In genomic region chr1:239958063-239958462, GRCh38 we compare ENCODE assay signal across 29 cellular contexts.
"Had no signal": no experiment of that assay in that cellular context is flagged by ENCODE, and none has a peak within 500 bp of the region (broad histone marks: within the 10 kb centered on the region; RNA-seq: fewer than 3 reads in every experiment).

No MANE protein-coding gene starts in this region.

- H3K4me3 ChIP-seq: left lung, lower lobe of right lung, ovary, right atrium auricular region, right lobe of liver, smooth muscle cell, suprapubic skin, thoracic aorta, tibial artery, upper lobe of right lung had no signal

- H3K4me2 ChIP-seq: smooth muscle cell had no signal

- H3K9me3 ChIP-seq: left lung, lower lobe of right lung, ovary, right atrium auricular region, right lobe of liver, suprapubic skin, thoracic aorta, tibial artery, upper lobe of right lung had no signal

- H3K4me1 ChIP-seq: left lung, lower lobe of right lung, right atrium auricular region, right lobe of liver, suprapubic skin, tibial artery, upper lobe of right lung had no signal

- H3K27ac ChIP-seq: left lung, lower lobe of right lung, ovary, right atrium auricular region, right lobe of liver, suprapubic skin, thoracic aorta, tibial artery, upper lobe of right lung had no signal

- DNase-seq: hypothalamus; immature natural killer cell; kidney; left colon; left lung; lower lobe of right lung; mammary epithelial cell; mesenchymal stem cell; naive thymus-derived CD8-positive, alpha-beta T cell; ovary; right lobe of liver; stimulated activated CD4-positive, alpha-beta T cell treated with anti-CD3 and anti-CD28 coated beads, Interleukin-1b, Interleukin-23, amount 100 ng/mL, for 48 hours; stimulated activated CD4-positive, alpha-beta T cell treated with anti-CD3 and anti-CD28 coated beads, Interleukin-2, amount 100 ng/mL, for 48 hours; stimulated activated CD4-positive, alpha-beta T cell treated with anti-CD3 and anti-CD28 coated beads, Interleukin-4, amount 100 ng/mL, for 4 hours; stimulated activated CD8-positive, alpha-beta memory T cell treated with anti-CD3 and anti-CD28 coated beads, Interleukin-4, amount 100 ng/mL, for 48 hours; stimulated activated naive CD4-positive, alpha-beta T cell; tibial artery; trophoblast cell; upper lobe of right lung had no signal

- H3K27ac Mint-ChIP-seq: immature natural killer cell; naive thymus-derived CD8-positive, alpha-beta T cell; nephron; progenitor cell of endocrine pancreas; stimulated activated naive CD8-positive, alpha-beta T cell treated with anti-CD3 and anti-CD28 coated beads, Interleukin-15, Interleukin-2, amounts not matched to agents 100 ng/mL and 50 ng/mL, for 24 hours had no signal

- H3K36me3 ChIP-seq: left lung, lower lobe of right lung, ovary, right atrium auricular region, right lobe of liver, suprapubic skin, thoracic aorta, tibial artery, upper lobe of right lung had no signal

- H3K27me3 ChIP-seq: ovary, right atrium auricular region, right lobe of liver had no signal

- H3K4me3 Mint-ChIP-seq: immature natural killer cell; naive thymus-derived CD8-positive, alpha-beta T cell; nephron; neural crest cell; stimulated activated naive CD8-positive, alpha-beta T cell treated with anti-CD3 and anti-CD28 coated beads, Interleukin-15, Interleukin-2, amounts not matched to agents 100 ng/mL and 50 ng/mL, for 24 hours had no signal

- H3K4me1 Mint-ChIP-seq: immature natural killer cell, neural crest cell had no signal

- FAIRE-seq: islet of Langerhans, kidney, urothelium cell line had no signal

- H3K9me3 Mint-ChIP-seq: immature natural killer cell; nephron; neural crest cell; stimulated activated naive CD8-positive, alpha-beta T cell treated with anti-CD3 and anti-CD28 coated beads, Interleukin-15, Interleukin-2, amounts not matched to agents 100 ng/mL and 50 ng/mL, for 24 hours had no signal

- H3K36me3 Mint-ChIP-seq: immature natural killer cell; naive thymus-derived CD8-positive, alpha-beta T cell had no signal

- ATAC-seq: left colon; left lung; lower lobe of right lung; naive thymus-derived CD8-positive, alpha-beta T cell; right lobe of liver; upper lobe of right lung had no signal
